In genomic region chr6:15066433-15067337, GRCh38 we compare ENCODE assay signal across 9 cellular contexts.
DNase-seq lines count a peak whose midpoint lies in the region; ATAC-seq and TF ChIP-seq lines count a peak whose summit lies in the region.
"Had no signal": no experiment of that assay in that cellular context is flagged by ENCODE, and none has a peak within 500 bp of the region (broad histone marks: within the 10 kb centered on the region; RNA-seq: fewer than 3 reads in every experiment).

No MANE protein-coding gene starts in this region.

- peak overlapping the region; percentile 11 for H3K14ac ChIP-seq in trophoblast cell (ENCODE audit: low read length)

- peak overlapping the region; percentile 19 for H2BK120ac ChIP-seq in trophoblast cell (ENCODE audit: insufficient read depth, low read length, poor library complexity)

- H2BK12ac ChIP-seq in trophoblast cell (ENCODE audit: low read length): peak overlapping the region; percentile 34

- H3K9me3 ChIP-seq in trophoblast cell (ENCODE audit: insufficient read depth, low read depth, low read length): no peaks in the 10 kb centered on the region
- no peaks in the 10 kb centered on the region for H3K9me3 ChIP-seq in effector memory CD4-positive, alpha-beta T cell (ENCODE audit: control insufficient read depth, low read length)

- no peak overlapping the region for H3K4me2 ChIP-seq in trophoblast cell (ENCODE audit: low read length)

- no peaks in the 10 kb centered on the region for H3K27me3 ChIP-seq in trophoblast cell (ENCODE audit: insufficient read depth, low read length)
- H3K27me3 ChIP-seq in effector memory CD4-positive, alpha-beta T cell (replicated peaks; ENCODE audit: control insufficient read depth, insufficient read depth, low read length, poor library complexity, severe bottlenecking): no peaks in the 10 kb centered on the region

- no peak overlapping the region for H3K23ac ChIP-seq in trophoblast cell (ENCODE audit: low read length)

- H4K8ac ChIP-seq in trophoblast cell (ENCODE audit: low read depth, low read length): peak overlapping the region; percentile 22

- H4K12ac ChIP-seq in trophoblast cell (ENCODE audit: low read depth, low read length): no peak overlapping the region

- no peak overlapping the region for H3K9ac ChIP-seq in trophoblast cell (ENCODE audit: low read length)

- no CpG with 5 or more reads among the region's 19 CpGs for WGBS in trophoblast cell (ENCODE audit: extremely low coverage, insufficient coverage, insufficient read length)

- peak overlapping the region; percentile 19 for H3K18ac ChIP-seq in trophoblast cell (ENCODE audit: low read length)

- no peaks in the 10 kb centered on the region for H3K36me3 ChIP-seq in trophoblast cell (ENCODE audit: control insufficient read depth in 1 of 2, insufficient read depth in 2 of 2, low read length in 2 of 2)
- no peaks in the 10 kb centered on the region for H3K36me3 ChIP-seq in effector memory CD4-positive, alpha-beta T cell (ENCODE audit: control insufficient read depth, insufficient read depth, low read length)

- H3K4me1 ChIP-seq in trophoblast cell (ENCODE audit: control insufficient read depth in 1 of 2, insufficient read depth in 2 of 2, low read length in 2 of 2): peaks cover 2 to 4% of the 10 kb centered on the region in 2 experiments
- H3K4me1 ChIP-seq in effector memory CD4-positive, alpha-beta T cell (ENCODE audit: control insufficient read depth, insufficient read depth, low read length, poor library complexity, severe bottlenecking): no peaks in the 10 kb centered on the region

- no peak for ATAC-seq in HG02642 (IDR thresholded peaks at IDR 0.05; ENCODE audit: poor library complexity, unreplicated experiment)

- no peak overlapping the region for H2AK5ac ChIP-seq in trophoblast cell (ENCODE audit: low read length)

- no peak overlapping the region for H2AFZ ChIP-seq in trophoblast cell (ENCODE audit: insufficient read depth, low read length, poor library complexity)

- DNase-seq in COLO829 (ENCODE audit: low spot score): peak; percentile 70
- peak; percentile 88 for DNase-seq in SIG-M5 (lab: John Stamatoyannopoulos, UW)
- DNase-seq in fibroblast of villous mesenchyme (ENCODE audit: low read depth): peak; percentile 88
- peak; percentile 43 to 51 for DNase-seq in trophoblast cell
- DNase-seq in effector memory CD4-positive, alpha-beta T cell: no peak
- DNase-seq in HuH-7 (ENCODE audit: low spot score): no peak
- no peak for DNase-seq in T-helper 2 cell
- DNase-seq: NCI-H524 treated with DMSO at 0.1 percent for 48 hours had no signal

- H4K91ac ChIP-seq in trophoblast cell (ENCODE audit: low read depth, low read length): peak overlapping the region; percentile 65

- no peak overlapping the region for H3K4me3 ChIP-seq in fibroblast of villous mesenchyme (ENCODE audit: low read depth, low read length)
- no peak overlapping the region for H3K4me3 ChIP-seq in trophoblast cell (ENCODE audit: low read depth, low read length)
- no peak overlapping the region for H3K4me3 ChIP-seq in effector memory CD4-positive, alpha-beta T cell (ENCODE audit: insufficient read depth, low read depth, low read length, poor library complexity, severe bottlenecking)

- peak overlapping the region; percentile 24 for H2BK5ac ChIP-seq in trophoblast cell (ENCODE audit: low read depth, low read length, poor library complexity)

- no peak for TF ChIP-seq CTCF in fibroblast of villous mesenchyme (IDR thresholded peaks at IDR 0.05; ENCODE audit: insufficient read depth, low read depth, low read length)

- no peak overlapping the region for H3K27ac ChIP-seq in trophoblast cell (ENCODE audit: low read depth, low read length)
- no peak overlapping the region for H3K27ac ChIP-seq in effector memory CD4-positive, alpha-beta T cell (ENCODE audit: insufficient read depth, low read length, poor library complexity, severe bottlenecking)

- no peaks in the 10 kb centered on the region for H3K79me2 ChIP-seq in trophoblast cell (ENCODE audit: control insufficient read depth, insufficient read depth, low read length, poor library complexity)

- peak overlapping the region; percentile 20 for H3K4ac ChIP-seq in trophoblast cell (ENCODE audit: low read depth, low read length)

- peaks cover 3% of the 10 kb centered on the region for H3K79me1 ChIP-seq in trophoblast cell (ENCODE audit: low read length)

Comparison
In these comparisons a context has a peak if more than half of its experiments do, and no peak if none do; other contexts are left out.
1. DNase-seq: peak in COLO829 (single experiment), SIG-M5 (single experiment), fibroblast of villous mesenchyme (single experiment) and trophoblast cell (2 of 2); none in effector memory CD4-positive, alpha-beta T cell (0 of 3), HuH-7 (single experiment) and T-helper 2 cell (0 of 5).